ENCODE assay signal across 7 cellular contexts in the genomic region with DNA sequence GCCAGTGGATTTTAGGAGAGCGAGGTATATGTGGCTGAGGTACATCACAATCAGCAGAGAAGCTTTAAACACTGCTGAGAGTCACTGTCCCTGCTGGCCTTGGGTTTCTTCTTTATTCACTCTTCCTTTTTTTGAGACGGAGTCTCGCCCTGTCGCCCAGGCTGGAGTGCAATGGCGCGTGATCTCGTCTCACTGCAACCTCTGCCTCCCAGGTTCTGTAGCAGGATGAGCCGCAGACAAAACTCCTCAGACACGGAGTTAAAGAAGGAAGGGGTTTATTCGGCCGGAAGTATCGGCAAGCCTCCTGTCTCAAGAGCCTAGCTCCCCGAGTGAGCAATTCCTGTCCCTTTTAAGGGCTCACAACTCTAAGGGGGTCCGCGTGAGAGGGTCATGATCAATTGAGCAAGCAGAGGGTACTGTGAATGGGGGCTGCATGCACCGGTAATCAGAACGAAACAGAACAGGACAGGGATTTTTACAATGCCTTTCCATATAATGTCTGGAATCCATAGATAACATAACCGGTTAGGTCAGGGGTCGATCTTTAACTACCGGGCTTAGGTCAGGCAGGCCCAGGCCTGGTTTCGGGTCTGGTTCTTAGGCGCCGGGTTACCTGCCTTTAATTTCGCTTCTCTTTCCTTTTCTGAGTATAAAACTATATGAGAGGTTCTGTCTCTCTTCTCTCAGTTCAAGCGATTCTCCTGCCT. TPM values are rescaled to one million over a fixed set of nuclear protein-coding genes. Genes with fewer than 3 reads are reported as not detected.
DNase-seq lines count a peak whose midpoint lies in the region; ATAC-seq and TF ChIP-seq lines count a peak whose summit lies in the region.
"Not testable (repeated sequence)": the region's sequence is repeated elsewhere in the genome, so short reads cannot be mapped to it uniquely, and the experiment has no call there.

No MANE protein-coding gene starts in this region.

- H3K9me3 ChIP-seq in HUES6 (ENCODE audit: control insufficient read depth, insufficient read depth, low read depth, low read length); neural progenitor cell (ENCODE audit: low read depth): not testable (repeated sequence)

- DNase-seq in ELF-1 (ENCODE audit: low read depth, low spot score) = peak; percentile 59
- peak; percentile 21 for DNase-seq in RPMI8226
- not testable (repeated sequence) for DNase-seq in activated CD4-positive, alpha-beta T cell treated with anti-CD3 and anti-CD28 coated beads, Interleukin-2, amount 10 ng/mL, durations not matched to agents 7 days and 5 days; activated naive CD8-positive, alpha-beta T cell treated with anti-CD3 and anti-CD28 coated beads, Interleukin-2, amount 50 U/mL, for 24 hours; neural progenitor cell (ENCODE audit: low spot score)
- DNase-seq in islet precursor cell = peak; percentile 69

- peak overlapping the region; percentile 10; the same call in 1 of the 2 replicates for H3K4me3 ChIP-seq in HUES6 (ENCODE audit: low read depth, low read length)
- not testable (repeated sequence) for H3K4me3 ChIP-seq in neural progenitor cell

- peaks cover 30% of the 10 kb centered on the region for H3K79me2 ChIP-seq in neural progenitor cell (ENCODE audit: low read depth)

- H3K36me3 Mint-ChIP-seq in activated CD4-positive, alpha-beta T cell treated with anti-CD3 and anti-CD28 coated beads, Interleukin-2, amount 10 ng/mL, durations not matched to agents 7 days and 5 days (ENCODE audit: low read depth); activated naive CD8-positive, alpha-beta T cell treated with anti-CD3 and anti-CD28 coated beads, Interleukin-2, amount 50 U/mL, for 24 hours (ENCODE audit: low read depth); neural progenitor cell: not testable (repeated sequence)

- H3K9ac ChIP-seq in HUES6 (ENCODE audit: low read length) = peak overlapping the region; percentile 42
- H3K9ac ChIP-seq in neural progenitor cell = not testable (repeated sequence)

- peak overlapping the region; percentile 10 for H3K4me3 Mint-ChIP-seq in activated CD4-positive, alpha-beta T cell treated with anti-CD3 and anti-CD28 coated beads, Interleukin-2, amount 10 ng/mL, durations not matched to agents 7 days and 5 days
- H3K4me3 Mint-ChIP-seq in activated naive CD8-positive, alpha-beta T cell treated with anti-CD3 and anti-CD28 coated beads, Interleukin-2, amount 50 U/mL, for 24 hours = not testable (repeated sequence)
- H3K4me3 Mint-ChIP-seq in neural progenitor cell = peak overlapping the region; percentile 97

- H3K27ac Mint-ChIP-seq in activated CD4-positive, alpha-beta T cell treated with anti-CD3 and anti-CD28 coated beads, Interleukin-2, amount 10 ng/mL, durations not matched to agents 7 days and 5 days = peak overlapping the region; percentile 36
- H3K27ac Mint-ChIP-seq in activated naive CD8-positive, alpha-beta T cell treated with anti-CD3 and anti-CD28 coated beads, Interleukin-2, amount 50 U/mL, for 24 hours = peak overlapping the region; percentile 24
- not testable (repeated sequence) for H3K27ac Mint-ChIP-seq in neural progenitor cell

- H4K20me1 ChIP-seq in neural progenitor cell (ENCODE audit: low read depth) = peaks cover 25% of the 10 kb centered on the region

- H3K27me3 Mint-ChIP-seq in activated CD4-positive, alpha-beta T cell treated with anti-CD3 and anti-CD28 coated beads, Interleukin-2, amount 10 ng/mL, durations not matched to agents 7 days and 5 days; activated naive CD8-positive, alpha-beta T cell treated with anti-CD3 and anti-CD28 coated beads, Interleukin-2, amount 50 U/mL, for 24 hours: not testable (repeated sequence)
- peaks cover 16% of the 10 kb centered on the region for H3K27me3 Mint-ChIP-seq in neural progenitor cell (ENCODE audit: insufficient read depth, low read depth)

- POLR2A ChIA-PET in activated CD4-positive, alpha-beta T cell treated with anti-CD3 and anti-CD28 coated beads, Interleukin-2, amount 10 ng/mL, durations not matched to agents 7 days and 5 days (lab: Charles Lee) = not testable (repeated sequence)

- peaks cover 64% of the 10 kb centered on the region for H3K4me1 Mint-ChIP-seq in activated CD4-positive, alpha-beta T cell treated with anti-CD3 and anti-CD28 coated beads, Interleukin-2, amount 10 ng/mL, durations not matched to agents 7 days and 5 days
- peaks cover 60% of the 10 kb centered on the region for H3K4me1 Mint-ChIP-seq in activated naive CD8-positive, alpha-beta T cell treated with anti-CD3 and anti-CD28 coated beads, Interleukin-2, amount 50 U/mL, for 24 hours
- H3K4me1 Mint-ChIP-seq in neural progenitor cell = peaks cover 35% of the 10 kb centered on the region

- H3K27ac ChIP-seq in HUES6 (ENCODE audit: low read depth, low read length); neural progenitor cell: not testable (repeated sequence)

- CTCF ChIA-PET in activated CD4-positive, alpha-beta T cell treated with anti-CD3 and anti-CD28 coated beads, Interleukin-2, amount 10 ng/mL, durations not matched to agents 7 days and 5 days (lab: Charles Lee) = not testable (repeated sequence)

- not testable (repeated sequence) for H3K4me2 ChIP-seq in neural progenitor cell

- ATAC-seq in activated naive CD8-positive, alpha-beta T cell treated with anti-CD3 and anti-CD28 coated beads, Interleukin-2, amount 50 U/mL, for 24 hours = not testable (repeated sequence)

- not testable (repeated sequence) for H3K27me3 ChIP-seq in HUES6 (ENCODE audit: control insufficient read depth, insufficient read depth, low read length); neural progenitor cell

- H3K9me3 Mint-ChIP-seq in activated CD4-positive, alpha-beta T cell treated with anti-CD3 and anti-CD28 coated beads, Interleukin-2, amount 10 ng/mL, durations not matched to agents 7 days and 5 days; activated naive CD8-positive, alpha-beta T cell treated with anti-CD3 and anti-CD28 coated beads, Interleukin-2, amount 50 U/mL, for 24 hours; neural progenitor cell: not testable (repeated sequence)

- not testable (repeated sequence) for H3K36me3 ChIP-seq in HUES6 (ENCODE audit: control insufficient read depth, insufficient read depth, low read length); neural progenitor cell

- not testable (repeated sequence) for H2AFZ ChIP-seq in neural progenitor cell (replicated peaks)

- TF ChIP-seq CTCF in neural progenitor cell (IDR thresholded peaks at IDR 0.05) = not testable (repeated sequence)

- H3K4me1 ChIP-seq in HUES6 (ENCODE audit: control insufficient read depth, insufficient read depth, low read length) = peaks cover 43% of the 10 kb centered on the region
- H3K4me1 ChIP-seq in neural progenitor cell = peaks cover 13% of the 10 kb centered on the region

- peaks cover 25% of the 10 kb centered on the region for H3F3A ChIP-seq in neural progenitor cell (ENCODE audit: low read depth)

RNA-seq across cellular contexts. Expression of gene MPZL1, which starts 1.9 kb away (rescaled TPM):
- total RNA-seq in activated CD4-positive, alpha-beta T cell treated with anti-CD3 and anti-CD28 coated beads, Interleukin-2, amount 10 ng/mL, durations not matched to agents 7 days and 5 days = 10 to 100 TPM; 12.5 to 14.1 TPM
- 121 and 125 TPM in 2 replicates for total RNA-seq in neural progenitor cell (ENCODE audit: low replicate concordance)
